Comparison of ENCODE assay signal across 18 cellular contexts in genomic region chr17:32361270-32361669, GRCh38.
"Had no signal": no experiment of that assay in that cellular context is flagged by ENCODE, and none has a peak within 500 bp of the region (broad histone marks: within the 10 kb centered on the region; RNA-seq: fewer than 3 reads in every experiment).

No MANE protein-coding gene starts in this region.

- H3K9me3 Mint-ChIP-seq: activated naive CD4-positive, alpha-beta T cell treated with anti-CD3 and anti-CD28 coated beads for 36 hours; nephron progenitor cell had no signal

- H2AFZ ChIP-seq: parathyroid adenoma had no signal

- H3K4me1 Mint-ChIP-seq: nephron progenitor cell had no signal

- H3K9me3 ChIP-seq: left ventricle myocardium inferior, stomach, suprapubic skin, transverse colon had no signal

- ATAC-seq: right cardiac atrium had no signal

- H3K27me3 ChIP-seq: stomach, suprapubic skin, transverse colon had no signal

- H3K27ac Mint-ChIP-seq: activated naive CD4-positive, alpha-beta T cell treated with anti-CD3 and anti-CD28 coated beads for 36 hours had no signal

- DNase-seq: activated CD4-positive, alpha-beta T cell treated with anti-CD3 and anti-CD28 coated beads for 48 hours; activated effector memory CD4-positive, alpha-beta T cell treated with Interleukin-2 at 50 U/mL for 16 hours; activated naive CD4-positive, alpha-beta T cell treated with anti-CD3 and anti-CD28 coated beads for 36 hours; activated T-cell treated with anti-CD3 and anti-CD28 coated beads, Interleukin-2, amount 50 U/mL, for 48 hours; glutamatergic neuron; hippocampal formation; left ventricle myocardium inferior; nephron progenitor cell; right cardiac atrium; stimulated activated CD4-positive, alpha-beta T cell treated with anti-CD3 and anti-CD28 coated beads, Interleukin-12 subunit alpha, Interleukin-12 subunit beta, amount 100 ng/mL, for 4 hours; stomach; T-helper 2 cell; transverse colon had no signal

- FAIRE-seq: endometrium, frontal cortex, urothelium cell line had no signal

- H3K9ac ChIP-seq: parathyroid adenoma had no signal

- H3K4me3 Mint-ChIP-seq: activated naive CD4-positive, alpha-beta T cell treated with anti-CD3 and anti-CD28 coated beads for 36 hours; nephron progenitor cell had no signal

- H3K27ac ChIP-seq: left ventricle myocardium inferior, parathyroid adenoma, stomach, suprapubic skin, transverse colon had no signal

- H3K4me3 ChIP-seq: left ventricle myocardium inferior, stomach, suprapubic skin, transverse colon had no signal
